Comparison of ENCODE assay signal across 8 cellular contexts in genomic region chr3:11582123-11582968, GRCh38.
DNase-seq lines count a peak whose midpoint lies in the region; ATAC-seq, FAIRE-seq and TF ChIP-seq lines count a peak whose summit lies in the region.

No MANE protein-coding gene starts in this region.

- H3K4me3 ChIP-seq in cardiac fibroblast (replicated peaks in 1 of 2; ENCODE audit: low read depth in 2 of 2, low read length in 2 of 2) (peak overlapping the region; percentile 36), keratinocyte (ENCODE audit: control insufficient read depth in 2 of 3, extremely low read depth in 1 of 3, insufficient read depth in 2 of 3, low read depth in 1 of 3, low read length in 3 of 3) (peak overlapping the region in 2 of 3 experiments; percentile 41 to 63), spleen (peak overlapping the region in 6 of 8 donors; percentile 4 to 43 (median 9))

- TF ChIP-seq POLR2A in spleen (IDR thresholded peaks at IDR 0.05), result no peak

- H3K9me3 Mint-ChIP-seq in activated naive CD4-positive, alpha-beta T cell treated with anti-CD3 and anti-CD28 coated beads, Interleukin-2, amount 10 ng/mL, durations not matched to agents 7 days and 5 days, result no peaks in the 10 kb centered on the region

- peak overlapping the region; percentile 34 for H3K9ac ChIP-seq in keratinocyte (ENCODE audit: control insufficient read depth, extremely low read depth, insufficient read depth, low read length)

- H3K27ac Mint-ChIP-seq in activated naive CD4-positive, alpha-beta T cell treated with anti-CD3 and anti-CD28 coated beads, Interleukin-2, amount 10 ng/mL, durations not matched to agents 7 days and 5 days, result peak overlapping the region; percentile 2

- peak; percentile 33 for DNase-seq in activated naive CD4-positive, alpha-beta T cell treated with anti-CD3 and anti-CD28 coated beads, Interleukin-2, amount 10 ng/mL, durations not matched to agents 7 days and 5 days
- no peak for DNase-seq in activated naive CD4-positive, alpha-beta T cell (lab: John Stamatoyannopoulos, UW)
- peak; percentile 77 for DNase-seq in NCI-H446 treated with DMSO at 0.1 percent for 48 hours (lab: John Stamatoyannopoulos, UW)
- DNase-seq in cardiac fibroblast (ENCODE audit: low read depth in 2 of 2), result peak; percentile 80 to 93
- no peak for DNase-seq in keratinocyte (ENCODE audit: low read depth, low spot score)
- no peak for DNase-seq in spleen

- no peak overlapping the region for H2AFZ ChIP-seq in keratinocyte (ENCODE audit: control insufficient read depth, low read length)

- ATAC-seq in HG02981 (IDR thresholded peaks at IDR 0.05; ENCODE audit: unreplicated experiment) (no peak), HG02970 (IDR thresholded peaks at IDR 0.05; ENCODE audit: low FRiP score, unreplicated experiment) (no peak)

- 15 to 19% (median 17%) methylated on average over 14 of the region's 14 CpGs for WGBS in spleen, 5 donors

- H3K27ac ChIP-seq in keratinocyte (ENCODE audit: control insufficient read depth, insufficient read depth, low read length), result peak overlapping the region; percentile 49
- peak overlapping the region in 5 of 8 donors; percentile 50 to 67 (median 58) for H3K27ac ChIP-seq in spleen

- H3K9me1 ChIP-seq in keratinocyte (ENCODE audit: control insufficient read depth, extremely low read depth, insufficient read depth, low read length), result peaks cover 14% of the 10 kb centered on the region

- CTCF ChIA-PET in activated naive CD4-positive, alpha-beta T cell treated with anti-CD3 and anti-CD28 coated beads, Interleukin-2, amount 10 ng/mL, durations not matched to agents 7 days and 5 days (lab: Charles Lee), result no interaction called here

- TF ChIP-seq CTCF in cardiac fibroblast (IDR thresholded peaks at IDR 0.05; ENCODE audit: low read depth, low read length), result no peak
- no peak for TF ChIP-seq CTCF in keratinocyte (optimal IDR thresholded peaks at IDR 0.05 in 1 of 3, IDR thresholded peaks at IDR 0.05 in 1 of 3, conservative IDR thresholded peaks at IDR 0.05 in 1 of 3; ENCODE audit: extremely low read depth in 1 of 3, insufficient read depth in 2 of 3, low read length in 3 of 3)
- no peak for TF ChIP-seq CTCF in spleen (IDR thresholded peaks at IDR 0.05 in 8 of 11, conservative IDR thresholded peaks at IDR 0.05 in 3 of 11)

- H3K4me2 ChIP-seq in keratinocyte (ENCODE audit: control insufficient read depth, extremely low read depth, insufficient read depth, low read depth, low read length), result peak overlapping the region; percentile 88

- H3K4me1 ChIP-seq in keratinocyte (ENCODE audit: control insufficient read depth, extremely low read depth, insufficient read depth, low read length), result peaks cover 34% of the 10 kb centered on the region
- peaks cover 12 to 80% (median 41%) of the 10 kb centered on the region in 6 donors for H3K4me1 ChIP-seq in spleen

- H3K36me3 ChIP-seq in keratinocyte (ENCODE audit: control insufficient read depth in 2 of 2, extremely low read depth in 1 of 2, insufficient read depth in 2 of 2, low read length in 2 of 2) (peaks cover 0 to 3% of the 10 kb centered on the region in 2 experiments), spleen (peaks cover 0 to 6% (median 0%) of the 10 kb centered on the region in 6 donors)

- dilution Hi-C loops in keratinocyte (cut with MboI; ENCODE audit: extremely low pct_ligation_motif_present, low sequenced_read_pairs), result no loop called here

- H3K27me3 ChIP-seq in keratinocyte (ENCODE audit: control insufficient read depth, extremely low read depth, insufficient read depth, low read length), result no peaks in the 10 kb centered on the region
- H3K27me3 ChIP-seq in spleen (replicated peaks in 1 of 7), result no peaks in the 10 kb centered on the region

- H3K9me3 ChIP-seq in keratinocyte (ENCODE audit: control insufficient read depth, low read depth, low read length) (no peaks in the 10 kb centered on the region), spleen (no peaks in the 10 kb centered on the region)

- peaks cover 16% of the 10 kb centered on the region for H4K20me1 ChIP-seq in keratinocyte (ENCODE audit: control insufficient read depth, extremely low read depth, insufficient read depth, low read length)

- H3K27me3 Mint-ChIP-seq in activated naive CD4-positive, alpha-beta T cell treated with anti-CD3 and anti-CD28 coated beads, Interleukin-2, amount 10 ng/mL, durations not matched to agents 7 days and 5 days, result no peaks in the 10 kb centered on the region

- peak; percentile 56 for FAIRE-seq in keratinocyte (lab: Jason Lieb, UNC)

- H3K4me3 Mint-ChIP-seq in activated naive CD4-positive, alpha-beta T cell treated with anti-CD3 and anti-CD28 coated beads, Interleukin-2, amount 10 ng/mL, durations not matched to agents 7 days and 5 days, result no peak overlapping the region

- H3K4me1 Mint-ChIP-seq in activated naive CD4-positive, alpha-beta T cell treated with anti-CD3 and anti-CD28 coated beads, Interleukin-2, amount 10 ng/mL, durations not matched to agents 7 days and 5 days, result peaks cover 23% of the 10 kb centered on the region

- H3K36me3 Mint-ChIP-seq in activated naive CD4-positive, alpha-beta T cell treated with anti-CD3 and anti-CD28 coated beads, Interleukin-2, amount 10 ng/mL, durations not matched to agents 7 days and 5 days, result peaks cover 12% of the 10 kb centered on the region

- intact Hi-C loops in spleen (cut with DNase I; ENCODE audit: low total_unique reads), result loop anchor here (10.0 kb wide), 1 partner anchor 52 kb away; no protein-coding TSS in a partner anchor

- peaks cover 80% of the 10 kb centered on the region for H3K79me2 ChIP-seq in keratinocyte (ENCODE audit: control insufficient read depth, insufficient read depth, low read length)

Comparison
In these comparisons a context has a peak if more than half of its experiments do, and no peak if none do; other contexts are left out.
1. DNase-seq: peak in activated naive CD4-positive, alpha-beta T cell treated with anti-CD3 and anti-CD28 coated beads, Interleukin-2, amount 10 ng/mL, durations not matched to agents 7 days and 5 days (single experiment), NCI-H446 treated with DMSO at 0.1 percent for 48 hours (single experiment) and cardiac fibroblast (2 of 2); none in activated naive CD4-positive, alpha-beta T cell (0 of 4), keratinocyte (single experiment) and spleen (single experiment).
2. Peak in every context shown above with its lines, with median percentiles within 50 percentile points of each other: H3K4me3 ChIP-seq.